25 cellular contexts compared by ENCODE assay signal in genomic region chr13:99922631-99923404, GRCh38. TPM values are rescaled to one million over a fixed set of nuclear protein-coding genes. Genes with fewer than 3 reads are reported as not detected.
DNase-seq lines count a peak whose midpoint lies in the region; ATAC-seq and FAIRE-seq lines count a peak whose summit lies in the region.
"Had no signal": no experiment of that assay in that cellular context is flagged by ENCODE, and none has a peak within 500 bp of the region (broad histone marks: within the 10 kb centered on the region; RNA-seq: fewer than 3 reads in every experiment).

No MANE protein-coding gene starts in this region.

- H3K4me3 ChIP-seq in small intestine (ENCODE audit: low read depth in 1 of 2, low read length in 2 of 2): no peak overlapping the region
- H3K4me3 ChIP-seq: coronary artery, GM23338, right lobe of liver, thyroid gland had no signal

- H3K27me3 ChIP-seq in small intestine (ENCODE audit: control insufficient read depth in 2 of 2, insufficient read depth in 2 of 2, low read length in 2 of 2): peaks cover 0 to 5% of the 10 kb centered on the region in 2 donors
- H3K27me3 ChIP-seq: right lobe of liver, thyroid gland had no signal

- DNase-seq in HT-29 (ENCODE audit: low spot score) (peak; percentile 63), NCI-H2081 (lab: John Stamatoyannopoulos, UW) (peak; percentile 90 to 96), cerebellum (ENCODE audit: low spot score) (peak; percentile 51), small intestine (peak; percentile 77)
- no peak for DNase-seq in stimulated activated CD8-positive, alpha-beta memory T cell treated with anti-CD3 and anti-CD28 coated beads, Interleukin-4, amount 100 ng/mL, for 48 hours
- DNase-seq in stimulated activated CD4-positive, alpha-beta T cell treated with anti-CD3 and anti-CD28 coated beads, Interleukin-4, amount 100 ng/mL, for 1 hour: no peak
- DNase-seq: activated CD4-positive, alpha-beta T cell treated with anti-CD3 and anti-CD28 coated beads, Interleukin-2, amount 10 ng/mL, durations not matched to agents 7 days and 5 days; activated naive CD4-positive, alpha-beta T cell treated with anti-CD3 and anti-CD28 coated beads for 36 hours; amniotic stem cell; islet precursor cell; naive thymus-derived CD8-positive, alpha-beta T cell; NCI-H187 treated with DMSO at 0.1 percent for 48 hours; NCI-H524 treated with DMSO at 0.1 percent for 48 hours; right lobe of liver; T1000; thyroid gland had no signal

- H3K9me3 ChIP-seq in small intestine (ENCODE audit: control insufficient read depth, low read depth): no peaks in the 10 kb centered on the region
- H3K9me3 ChIP-seq: right lobe of liver, thyroid gland had no signal

- FAIRE-seq in small intestine (lab: Jason Lieb, UNC): no peak

- WGBS in small intestine, 3 donors: 36 to 66% (median 50%) methylated on average over 18 to 20 of the region's 20 CpGs

- H3K36me3 ChIP-seq in small intestine (ENCODE audit: control insufficient read depth in 2 of 2, insufficient read depth in 2 of 2, low read length in 2 of 2): no peaks in the 10 kb centered on the region
- H3K36me3 ChIP-seq: right lobe of liver, thyroid gland had no signal

- H3K4me1 ChIP-seq in small intestine (ENCODE audit: control insufficient read depth in 2 of 2, insufficient read depth in 1 of 2, low read depth in 1 of 2, low read length in 1 of 2): no peaks in the 10 kb centered on the region
- H3K4me1 ChIP-seq: parathyroid adenoma, right lobe of liver had no signal

- no peak for ATAC-seq in GM18519 (IDR thresholded peaks at IDR 0.05; ENCODE audit: low FRiP score, unreplicated experiment)
- ATAC-seq: GM23338; naive thymus-derived CD8-positive, alpha-beta T cell; Right ventricle myocardium inferior had no signal

- H3K27ac ChIP-seq in small intestine (ENCODE audit: low read depth in 1 of 2, low read length in 1 of 2): no peak overlapping the region
- H3K27ac ChIP-seq: C4-2B, coronary artery, parathyroid adenoma, right lobe of liver, thyroid gland had no signal

RNA-seq across cellular contexts. Expression of gene ZIC5, which starts 48.7 kb away (rescaled TPM):
- not detected in 2 replicates for total RNA-seq in HT-29 (2014; rRNA removed; shearing (Covaris generic))
- 33.5 TPM for total RNA-seq in cerebellum
- polyA plus RNA-seq in small intestine: under 1 TPM in 1 of 3 donors, not detected in 2; 0.01 TPM
- total RNA-seq: activated CD4-positive, alpha-beta T cell treated with anti-CD3 and anti-CD28 coated beads, Interleukin-2, amount 10 ng/mL, durations not matched to agents 7 days and 5 days; activated naive CD4-positive, alpha-beta T cell treated with anti-CD3 and anti-CD28 coated beads for 36 hours; fibroblast of lung; liver; mesothelial cell of epicardium; naive thymus-derived CD8-positive, alpha-beta T cell; right lobe of liver; Right ventricle myocardium inferior; thyroid gland had no signal
- polyA plus RNA-seq: fibroblast of lung; liver; naive thymus-derived CD8-positive, alpha-beta T cell had no signal

RNA-seq across cellular contexts. Expression of gene ZIC2, which starts 58.8 kb away (rescaled TPM):
- total RNA-seq in HT-29 (2014; rRNA removed; shearing (Covaris generic)): 0.16 and 0.23 TPM in 2 replicates
- 79.8 TPM for total RNA-seq in cerebellum
- polyA plus RNA-seq in small intestine: under 1 TPM in 1 of 3 donors, not detected in 2; 0.04 TPM
- total RNA-seq: activated CD4-positive, alpha-beta T cell treated with anti-CD3 and anti-CD28 coated beads, Interleukin-2, amount 10 ng/mL, durations not matched to agents 7 days and 5 days; activated naive CD4-positive, alpha-beta T cell treated with anti-CD3 and anti-CD28 coated beads for 36 hours; fibroblast of lung; liver; mesothelial cell of epicardium; naive thymus-derived CD8-positive, alpha-beta T cell; Right ventricle myocardium inferior; thyroid gland had no signal
- polyA plus RNA-seq: fibroblast of lung; liver; naive thymus-derived CD8-positive, alpha-beta T cell had no signal

Comparison
In these comparisons a context has a peak if more than half of its experiments do, and no peak if none do; other contexts are left out.
1. DNase-seq: peak in HT-29 (single experiment), NCI-H2081 (2 of 2), cerebellum (single experiment) and small intestine (single experiment); none in stimulated activated CD8-positive, alpha-beta memory T cell treated with anti-CD3 and anti-CD28 coated beads, Interleukin-4, amount 100 ng/mL, for 48 hours (single experiment) and stimulated activated CD4-positive, alpha-beta T cell treated with anti-CD3 and anti-CD28 coated beads, Interleukin-4, amount 100 ng/mL, for 1 hour (single experiment).
2. RNA of gene ZIC5, which starts 48.7 kb away (total RNA-seq): 33.5 TPM in cerebellum (single experiment); not detected in HT-29; every median in the first group is over 10 times any median in the second.
3. RNA of gene ZIC2, which starts 58.8 kb away (total RNA-seq): 79.8 TPM in cerebellum (single experiment); 0.16 to 0.23 TPM in HT-29; every median in the first group is over 10 times any median in the second.